10 cellular contexts compared by ENCODE assay signal in genomic region chr14:61153436-61153835, GRCh38.
DNase-seq lines count a peak whose midpoint lies in the region; ATAC-seq and TF ChIP-seq lines count a peak whose summit lies in the region.
"Had no signal": no experiment of that assay in that cellular context is flagged by ENCODE, and none has a peak within 500 bp of the region (broad histone marks: within the 10 kb centered on the region; RNA-seq: fewer than 3 reads in every experiment).

No MANE protein-coding gene starts in this region.

- in situ Hi-C loops in G401 (cut with HindIII; ENCODE audit: low sequenced_read_pairs), result no loop called here

- TF ChIP-seq EP300 in SK-N-SH (IDR thresholded peaks at IDR 0.05; ENCODE audit: borderline replicate concordance in 1 of 2, low read depth in 1 of 2, low read length in 1 of 2), result no peak

- H3F3A ChIP-seq in SK-N-SH (replicated peaks; ENCODE audit: insufficient read depth), result peaks cover 27% of the 10 kb centered on the region

- DNase-seq in SK-N-SH (peak; percentile 33), foreskin keratinocyte (no peak), skeletal muscle cell (ENCODE audit: low read depth) (peak; percentile 53), activated gamma-delta T cell treated with Interleukin-2 at 50 U/mL for 16 hours (no peak), G401 (ENCODE audit: low spot score) (no peak), GOT3 (lab: John Stamatoyannopoulos, UW) (no peak)
- DNase-seq: activated CD4-positive, CD25-positive, alpha-beta regulatory T cell treated with anti-CD3 and anti-CD28 coated beads, Interleukin-2, amount 50 U/mL, for 72 hours; NCI-H774 had no signal

- CTCF ChIA-PET in SK-N-SH (lab: Yijun Ruan, JAX), result no interaction called here

- no peak overlapping the region for H2AFZ ChIP-seq in SK-N-SH (ENCODE audit: low read depth)

- H3K9ac ChIP-seq in HUES64 (ENCODE audit: low read depth, low read length) (no peak overlapping the region), SK-N-SH (peak overlapping the region; percentile 38)

- TF ChIP-seq CTCF in SK-N-SH (IDR thresholded peaks at IDR 0.05) (no peak), foreskin keratinocyte (conservative IDR thresholded peaks at IDR 0.05) (no peak)

- WGBS in HUES64, result 68% methylated on average over 3 of the region's 3 CpGs
- WGBS in SK-N-SH (ENCODE audit: low lambda C conversion rate), result 11% methylated on average over 3 of the region's 3 CpGs

- H3K27me3 ChIP-seq in HUES64 (ENCODE audit: insufficient read depth, low read length), result no peaks in the 10 kb centered on the region
- H3K27me3 ChIP-seq in SK-N-SH (ENCODE audit: insufficient read depth), result no peaks in the 10 kb centered on the region
- no peaks in the 10 kb centered on the region for H3K27me3 ChIP-seq in foreskin keratinocyte

- TF ChIP-seq RAD21 in SK-N-SH (IDR thresholded peaks at IDR 0.05; ENCODE audit: low read length), result no peak

- H3K4me3 ChIP-seq in HUES64 (ENCODE audit: low read length) (no peak overlapping the region), SK-N-SH (ENCODE audit: low read depth in 2 of 2, low read length in 1 of 2) (no peak overlapping the region; a peak in 1 of 4 replicates), skeletal muscle cell (ENCODE audit: low read depth, low read length) (no peak overlapping the region)
- H3K4me3 ChIP-seq: lung had no signal

- H3K9me3 ChIP-seq in HUES64 (ENCODE audit: insufficient read depth, low read depth, low read length) (no peaks in the 10 kb centered on the region), SK-N-SH (no peaks in the 10 kb centered on the region)

- H3K36me3 ChIP-seq in HUES64 (ENCODE audit: insufficient read depth, low read length), result no peaks in the 10 kb centered on the region
- no peaks in the 10 kb centered on the region for H3K36me3 ChIP-seq in SK-N-SH (replicated peaks in 1 of 2; ENCODE audit: control insufficient read depth in 1 of 2, insufficient read depth in 2 of 2, low read length in 1 of 2)

- H3K9me2 ChIP-seq in SK-N-SH, result no peaks in the 10 kb centered on the region

- H3K4me1 ChIP-seq in HUES64 (ENCODE audit: insufficient read depth, low read length) (peaks cover 26% of the 10 kb centered on the region), SK-N-SH (ENCODE audit: control insufficient read depth in 1 of 2, insufficient read depth in 2 of 2, low read depth in 1 of 2, low read length in 1 of 2) (peaks cover 21 to 47% of the 10 kb centered on the region in 2 experiments), foreskin keratinocyte (peaks cover 24% of the 10 kb centered on the region)

- no peaks in the 10 kb centered on the region for H4K20me1 ChIP-seq in SK-N-SH (ENCODE audit: insufficient read depth)

- H3K79me2 ChIP-seq in SK-N-SH (ENCODE audit: insufficient read depth), result no peaks in the 10 kb centered on the region

- POLR2A ChIA-PET in SK-N-SH (lab: Yijun Ruan, JAX), result interaction anchor here (0.6 kb wide), 1 partner anchor 159 kb away, joined by 3 read pairs; no protein-coding TSS in a partner anchor

- H3K27ac ChIP-seq in HUES64 (ENCODE audit: low read depth, low read length) (peak overlapping the region; percentile 46), SK-N-SH (ENCODE audit: low read depth in 2 of 2, low read length in 1 of 2) (peak overlapping the region; percentile 78 to 90), foreskin keratinocyte (no peak overlapping the region)

- H3K4me2 ChIP-seq in SK-N-SH, result peak overlapping the region; percentile 54

- ATAC-seq in foreskin keratinocyte, result peak; percentile 39

TF ChIP-seq in SK-N-SH, 30 proteins besides CTCF, POLR2A, EP300 and RAD21:
- no peak for TF ChIP-seq FOXJ3 (CRISPR knock-in tag; IDR thresholded peaks at IDR 0.05)
- TF ChIP-seq USF2 (IDR thresholded peaks at IDR 0.05; ENCODE audit: borderline replicate concordance, low read depth, low read length), result no peak
- no peak for TF ChIP-seq RFX5 (IDR thresholded peaks at IDR 0.05; ENCODE audit: low read length)
- TF ChIP-seq TEAD4 (IDR thresholded peaks at IDR 0.05; ENCODE audit: borderline replicate concordance, insufficient read depth), result 0 out of 2 replicates have a peak, but pooled peaks have one; percentile 42
- no peak for TF ChIP-seq USF1 (IDR thresholded peaks at IDR 0.05; ENCODE audit: borderline replicate concordance, low read depth)
- TF ChIP-seq REST (IDR thresholded peaks at IDR 0.05; ENCODE audit: low read depth, low read length), result no peak
- TF ChIP-seq TCF12 (IDR thresholded peaks at IDR 0.05), result peak; percentile 40

Comparison
In these comparisons a context has a peak if more than half of its experiments do, and no peak if none do; other contexts are left out.
1. DNase-seq: peak in SK-N-SH (single experiment) and skeletal muscle cell (single experiment); none in foreskin keratinocyte (0 of 2), activated gamma-delta T cell treated with Interleukin-2 at 50 U/mL for 16 hours (single experiment), G401 (single experiment) and GOT3 (single experiment).